Comparison of ENCODE assay signal across 8 cellular contexts in the genomic region with DNA sequence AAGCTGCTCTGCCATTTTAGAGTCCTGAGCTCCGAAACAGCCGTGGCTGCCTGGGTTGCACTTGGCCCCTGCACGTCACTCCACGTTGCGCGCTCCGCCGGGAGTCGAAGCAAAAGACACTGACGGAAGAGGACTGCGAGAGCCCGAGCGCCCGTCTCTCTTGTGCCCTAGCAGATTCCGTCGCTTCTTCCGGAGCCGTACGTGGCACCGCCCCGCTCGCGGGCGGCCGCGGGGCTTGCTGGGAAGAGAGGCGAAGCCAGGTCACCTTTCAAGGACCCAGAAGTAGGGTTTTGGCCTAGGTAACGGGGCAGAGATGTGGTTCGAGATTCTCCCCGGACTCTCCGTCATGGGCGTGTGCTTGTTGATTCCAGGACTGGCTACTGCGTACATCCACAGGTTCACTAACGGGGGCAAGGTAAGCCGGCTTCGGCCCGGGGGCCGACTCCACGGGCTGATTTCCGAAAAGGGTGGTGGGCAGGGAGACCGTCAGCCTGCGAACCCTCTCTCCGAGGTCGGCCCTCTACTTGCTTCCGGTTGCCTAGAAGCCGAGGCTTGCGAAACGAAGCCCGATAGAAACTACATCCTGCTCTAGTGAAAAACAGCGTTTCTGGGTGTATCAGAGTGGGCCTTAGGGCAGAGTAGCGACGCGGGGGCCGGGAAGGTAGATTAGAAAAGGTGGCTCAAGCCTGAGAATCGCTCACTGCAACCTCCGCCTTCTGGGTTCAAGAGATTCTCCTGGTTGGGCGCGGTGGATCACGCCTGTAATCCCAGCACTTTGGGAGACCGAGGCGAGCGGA. TPM values are rescaled to one million over a fixed set of nuclear protein-coding genes. Genes with fewer than 3 reads are reported as not detected.
DNase-seq lines count a peak whose midpoint lies in the region; ATAC-seq and TF ChIP-seq lines count a peak whose summit lies in the region.

A gene (plus strand): TSS at position 234 of the 797 bp plus-strand sequence. CDS start 80 bp downstream, at position 314.
A gene (minus strand): TSS at position 135 of the 797 bp plus-strand sequence. CDS start 120 bp downstream, at position 15.

- peak within 1 kb of the TSS; percentile 95 to 99 (median 99) for H3K27ac Mint-ChIP-seq in IgD-negative memory B cell

- intact Hi-C loops in PC-9 (cut with micrococcal nuclease; ENCODE audit: unreplicated experiment) = loop anchor here (2.0 to 5.0 kb wide), 4 partner anchors 15 to 389 kb away; a partner anchor contains a TSS

- peaks cover 0 to 1% (median 0%) of the 10 kb centered on the region in 3 donors for H3K9me3 Mint-ChIP-seq in IgD-negative memory B cell

- H3K4me2 ChIP-seq in PC-9 = peak within 1 kb of the TSS; percentile 91

- H3K4me3 Mint-ChIP-seq in IgD-negative memory B cell = peak within 1 kb of the TSS; percentile 96 to 98 (median 97)

- H3K9me3 ChIP-seq in PC-9 (ENCODE audit: insufficient read depth, low read depth) (no peaks in the 10 kb centered on the region), mucosa of stomach (ENCODE audit: control insufficient read depth, low read length) (no peaks in the 10 kb centered on the region)

- no peaks in the 10 kb centered on the region for H3K9me2 ChIP-seq in PC-9 (ENCODE audit: insufficient read depth)

- H3K4me1 ChIP-seq in PC-9 (replicated peaks; ENCODE audit: insufficient read depth) = peaks cover 21% of the 10 kb centered on the region
- H3K4me1 ChIP-seq in mucosa of stomach (ENCODE audit: control insufficient read depth, insufficient read depth, low read length) = no peaks in the 10 kb centered on the region

- no peaks in the 10 kb centered on the region for H3K27me3 Mint-ChIP-seq in IgD-negative memory B cell

- POLR2A ChIA-PET in PC-9 (lab: Charles Lee; ENCODE audit: unreplicated experiment) = interaction anchor here (0.9 to 3.1 kb wide), 2 partner anchors 19 to 80 kb away, joined by 5 to 19 read pairs; a partner anchor contains a TSS

- peak within 1 kb of the TSS; percentile 96 for H2AFZ ChIP-seq in PC-9

- BruUV-seq in PC-9 (replicated peaks; lab: Mats Ljungman, UMichigan) = TSS peak; percentile 62

- no peak for TF ChIP-seq CTCF in PC-9 (conservative IDR thresholded peaks at IDR 0.05)
- TF ChIP-seq CTCF in epithelial cell of proximal tubule (conservative IDR thresholded peaks at IDR 0.05; ENCODE audit: low read depth, low read length) = no peak

- H3K27me3 ChIP-seq in PC-9 (ENCODE audit: insufficient read depth, low read depth) (no peaks in the 10 kb centered on the region), mucosa of stomach (ENCODE audit: control insufficient read depth, insufficient read depth, low read length) (no peaks in the 10 kb centered on the region)

- ATAC-seq in GM21529 (IDR thresholded peaks at IDR 0.05; ENCODE audit: unreplicated experiment) = peak; percentile 91

- peaks cover 1% of the 10 kb centered on the region for H3K36me3 Mint-ChIP-seq in IgD-negative memory B cell

- peaks cover 6 to 22% (median 7%) of the 10 kb centered on the region in 3 donors for H3K4me1 Mint-ChIP-seq in IgD-negative memory B cell

- peak; percentile 92 for DNase-seq in DMS153 (lab: John Stamatoyannopoulos, UW)
- DNase-seq in PC-9 = peak; percentile 86 to 89
- DNase-seq in activated T-cell treated with anti-CD3 and anti-CD28 coated beads, Interleukin-2, amount 50 U/mL, for 1 hour = peak; percentile 82
- no peak for DNase-seq in epithelial cell of proximal tubule (ENCODE audit: low read depth)
- DNase-seq in stimulated activated CD8-positive, alpha-beta memory T cell treated with anti-CD3 and anti-CD28 coated beads, Interleukin-7, amount 100 ng/mL, for 1 hour (ENCODE audit: low read depth in 2 of 2) = peak; percentile 56 to 59

- peaks cover 68% of the 10 kb centered on the region for H3K79me2 ChIP-seq in PC-9 (ENCODE audit: low read depth)

- H3K36me3 ChIP-seq in PC-9 (ENCODE audit: low read depth) = peaks cover 18% of the 10 kb centered on the region
- H3K36me3 ChIP-seq in mucosa of stomach (ENCODE audit: control insufficient read depth, insufficient read depth, low read length) = no peaks in the 10 kb centered on the region

- peaks cover 33% of the 10 kb centered on the region for H3F3A ChIP-seq in PC-9 (ENCODE audit: insufficient read depth, low read depth)

- H4K20me1 ChIP-seq in PC-9 (ENCODE audit: insufficient read depth) = 0 out of 2 replicates have a peak, but pooled peaks cover 4% of the 10 kb centered on the region

- H3K9ac ChIP-seq in mucosa of stomach (ENCODE audit: low read length) = peak within 1 kb of the TSS; percentile 95

- H3K27ac ChIP-seq in PC-9 = peak within 1 kb of the TSS; percentile 97

- H3K4me3 ChIP-seq in PC-9 (peak within 1 kb of the TSS; percentile 77), epithelial cell of proximal tubule (ENCODE audit: low read depth, low read length) (peak within 1 kb of the TSS; percentile 81), mucosa of stomach (ENCODE audit: low read length) (peak within 1 kb of the TSS; percentile 82)

- CTCF ChIA-PET in PC-9 (lab: Charles Lee) = interaction anchor here (0.7 kb wide), 1 partner anchor 145 kb away, joined by 3 read pairs; no protein-coding TSS in a partner anchor

RNA-seq across cellular contexts. Expression of the first gene that starts in this region (rescaled TPM):
- 249 TPM for polyA plus RNA-seq in IgD-negative memory B cell
- total RNA-seq in PC-9 (2021) (181 and 189 TPM in 2 replicates), epithelial cell of proximal tubule (57.0 and 110 TPM in 2 replicates)

RNA-seq across cellular contexts. Expression of the second gene that starts in this region (rescaled TPM):
- 66.2 TPM for polyA plus RNA-seq in IgD-negative memory B cell
- total RNA-seq in PC-9 (2021) (23.2 and 24.2 TPM in 2 replicates), epithelial cell of proximal tubule (7.5 and 15.6 TPM in 2 replicates)
